ENCODE assay signal across 32 cellular contexts in genomic region chr13:39446865-39447264, GRCh38.
"Had no signal": no experiment of that assay in that cellular context is flagged by ENCODE, and none has a peak within 500 bp of the region (broad histone marks: within the 10 kb centered on the region; RNA-seq: fewer than 3 reads in every experiment).

No MANE protein-coding gene starts in this region.

- H3K36me3 ChIP-seq: adrenal gland, ascending aorta, brain microvascular endothelial cell, breast epithelium, cardiac muscle cell had no signal

- DNase-seq: activated effector memory CD4-positive, alpha-beta T cell treated with anti-CD3 and anti-CD28 coated beads, Interleukin-2, amount 50 U/mL, for 16 hours; activated effector memory CD4-positive, alpha-beta T cell treated with Interleukin-2 at 50 U/mL for 16 hours; activated gamma-delta T cell; activated gamma-delta T cell treated with Interleukin-2 at 50 U/mL for 16 hours; activated naive CD4-positive, alpha-beta T cell; activated naive CD4-positive, alpha-beta T cell treated with anti-CD3 and anti-CD28 coated beads for 36 hours; activated naive CD4-positive, alpha-beta T cell treated with anti-CD3 and anti-CD28 coated beads, Interleukin-2, amount 10 ng/mL, durations not matched to agents 7 days and 5 days; activated naive CD4-positive, alpha-beta T cell treated with anti-CD3 and anti-CD28 coated beads, Interleukin-2, amount 50 U/mL, for 16 hours; activated naive CD4-positive, alpha-beta T cell treated with Interleukin-2 at 50 U/mL for 16 hours; activated naive CD8-positive, alpha-beta T cell treated with anti-CD3 and anti-CD28 coated beads for 36 hours; activated naive CD8-positive, alpha-beta T cell treated with anti-CD3 and anti-CD28 coated beads, Interleukin-2, amount 10 ng/mL, durations not matched to agents 7 days and 5 days; activated naive CD8-positive, alpha-beta T cell treated with anti-CD3 and anti-CD28 coated beads, Interleukin-2, amount 50 U/mL, for 24 hours; activated T-cell treated with anti-CD3 and anti-CD28 coated beads for 4 hours; activated T-cell treated with anti-CD3 and anti-CD28 coated beads, Interleukin-2, amount 50 U/mL, for 1 hour; activated T-cell treated with anti-CD3 and anti-CD28 coated beads, Interleukin-2, amount 50 U/mL, for 24 hours; activated T-cell treated with anti-CD3 and anti-CD28 coated beads, Interleukin-2, amount 50 U/mL, for 4 hours; activated T-cell treated with anti-CD3 and anti-CD28 coated beads, Interleukin-2, amount 50 U/mL, for 48 hours; activated T-cell treated with anti-CD3 and anti-CD28 coated beads, Interleukin-2, amount 50 U/mL, for 72 hours; adrenal gland; amniotic stem cell; amygdala; anterior cingulate cortex; aorta; body of pancreas; brain microvascular endothelial cell; caudate nucleus; central memory CD4-positive, alpha-beta T cell had no signal

- ATAC-seq: activated naive CD4-positive, alpha-beta T cell treated with anti-CD3 and anti-CD28 coated beads, Interleukin-2, amount 50 U/mL, for 72 hours; activated naive CD8-positive, alpha-beta T cell treated with anti-CD3 and anti-CD28 coated beads, Interleukin-2, amount 50 U/mL, for 24 hours; activated T-cell treated with anti-CD3 and anti-CD28 coated beads, Interleukin-2, amount 50 U/mL, for 4 hours; activated T-cell treated with anti-CD3 and anti-CD28 coated beads, Interleukin-2, amount 50 U/mL, for 72 hours; activated T-helper 17 cell treated with anti-CD3 and anti-CD28 coated beads, Interleukin-2, amount 50 U/mL, for 72 hours; body of pancreas had no signal

- H3K27ac ChIP-seq: adrenal gland, ascending aorta, body of pancreas, brain microvascular endothelial cell, breast epithelium, cardiac muscle cell had no signal

- H3K27me3 ChIP-seq: adrenal gland, ascending aorta, body of pancreas, brain microvascular endothelial cell, breast epithelium, cardiac muscle cell had no signal

- H3K4me3 ChIP-seq: adrenal gland, ascending aorta, body of pancreas, breast epithelium, cardiac muscle cell had no signal

- H3K9me3 ChIP-seq: adrenal gland, ascending aorta, body of pancreas, breast epithelium had no signal
